ENCODE assay signal across 1 cellular context in genomic region chr10:125154529-125154928, GRCh38.
TF ChIP-seq lines count a peak whose summit lies in the region.

No MANE protein-coding gene starts in this region.

TF ChIP-seq in endothelial cell of umbilical vein, 7 proteins besides CTCF, POLR2A, EP300 and RAD21:
- TF ChIP-seq JUN (IDR thresholded peaks at IDR 0.05; ENCODE audit: borderline replicate concordance, insufficient read depth, insufficient read length, low read depth) (no peak), EZH2 (IDR thresholded peaks at IDR 0.05; ENCODE audit: borderline replicate concordance, low read depth, low read length, severe bottlenecking) (no peak), FOS (IDR thresholded peaks at IDR 0.05; ENCODE audit: borderline replicate concordance, insufficient read depth, low read length) (no peak), MYC (IDR thresholded peaks at IDR 0.05; ENCODE audit: low read depth, low read length) (no peak), GATA2 (IDR thresholded peaks at IDR 0.05; ENCODE audit: insufficient read depth, insufficient read length, low read depth, low read length) (no peak)
